18 cellular contexts compared by ENCODE assay signal in genomic region chr20:23080521-23080920, GRCh38. TPM values are rescaled to one million over a fixed set of nuclear protein-coding genes. Genes with fewer than 3 reads are reported as not detected.
DNase-seq lines count a peak whose midpoint lies in the region; ATAC-seq and TF ChIP-seq lines count a peak whose summit lies in the region.
"Had no signal": no experiment of that assay in that cellular context is flagged by ENCODE, and none has a peak within 500 bp of the region (broad histone marks: within the 10 kb centered on the region; RNA-seq: fewer than 3 reads in every experiment).

No MANE protein-coding gene starts in this region.

- TF ChIP-seq CTCF in heart right ventricle (IDR thresholded peaks at IDR 0.05) = no peak
- TF ChIP-seq CTCF in endothelial cell (IDR thresholded peaks at IDR 0.05; ENCODE audit: unreplicated experiment) = no peak
- TF ChIP-seq CTCF in neutrophil (IDR thresholded peaks at IDR 0.05) = peak; percentile 29

- intact Hi-C loops in heart right ventricle (cut with DNase I) = loop anchor here in 2 of 10 donors (5.0 kb wide), 3 partner anchors 52 to 97 kb away; no protein-coding TSS in a partner anchor
- intact Hi-C loops in cardiac septum (cut with DNase I) = no loop called here

- no peaks in the 10 kb centered on the region for H3K9me3 Mint-ChIP-seq in endothelial cell (ENCODE audit: unreplicated experiment)
- no peaks in the 10 kb centered on the region for H3K9me3 Mint-ChIP-seq in stimulated activated naive B cell treated with anti-CD40 and anti-IgM and Interleukin-4, amounts not matched to agents 10 μg/mL and 1 μg/mL and 100 μg/mL, for 72 hours

- no peaks in the 10 kb centered on the region for H3K27me3 ChIP-seq in heart right ventricle
- no peaks in the 10 kb centered on the region for H3K27me3 ChIP-seq in neutrophil

- peak overlapping the region; percentile 36 for H3K27ac Mint-ChIP-seq in endothelial cell (ENCODE audit: unreplicated experiment)
- H3K27ac Mint-ChIP-seq in stimulated activated naive B cell treated with anti-CD40 and anti-IgM and Interleukin-4, amounts not matched to agents 10 μg/mL and 1 μg/mL and 100 μg/mL, for 72 hours = no peak overlapping the region

- H3K9me3 ChIP-seq in heart right ventricle (no peaks in the 10 kb centered on the region), neutrophil (no peaks in the 10 kb centered on the region)
- H3K9me3 ChIP-seq: A549 had no signal

- ATAC-seq in heart right ventricle (no peak), HG03460 (IDR thresholded peaks at IDR 0.05; ENCODE audit: unreplicated experiment) (no peak)
- ATAC-seq in stimulated activated naive B cell treated with anti-CD40 and anti-IgM and Interleukin-4, amounts not matched to agents 10 μg/mL and 1 μg/mL and 100 μg/mL, for 72 hours (replicated peaks) = no peak
- ATAC-seq: A549 had no signal

- H3K36me3 ChIP-seq in heart right ventricle = peaks cover 0 to 39% (median 0%) of the 10 kb centered on the region in 9 donors
- H3K36me3 ChIP-seq in neutrophil = peaks cover 48% of the 10 kb centered on the region

- H3K27ac ChIP-seq in heart right ventricle = peak overlapping the region in 6 of 10 donors; percentile 20 to 99 (median 96)
- H3K27ac ChIP-seq in neutrophil = peak overlapping the region; percentile 99
- H3K27ac ChIP-seq: A549, C4-2B had no signal

- peaks cover 61% of the 10 kb centered on the region for H3K4me1 Mint-ChIP-seq in endothelial cell (ENCODE audit: unreplicated experiment)
- no peaks in the 10 kb centered on the region for H3K4me1 Mint-ChIP-seq in stimulated activated naive B cell treated with anti-CD40 and anti-IgM and Interleukin-4, amounts not matched to agents 10 μg/mL and 1 μg/mL and 100 μg/mL, for 72 hours

- DNase-seq in heart right ventricle (no peak), cardiac septum (ENCODE audit: low spot score) (no peak), MV-4-11 (lab: John Stamatoyannopoulos, UW) (peak; percentile 89), endothelial cell (ENCODE audit: low spot score) (no peak), NCI-H2171 treated with DMSO at 0.1 percent for 48 hours (lab: John Stamatoyannopoulos, UW) (no peak)
- no peak for DNase-seq in stimulated activated naive B cell treated with anti-CD40 and anti-IgM and Interleukin-4, amounts not matched to agents 10 μg/mL and 1 μg/mL and 100 μg/mL, for 72 hours
- DNase-seq: GOT3, Karpas-422, MM.1S, NCI-H1417 treated with DMSO at 0.1 percent for 48 hours, NCI-H1930, NCI-H446, NCI-H69, SIG-M5 had no signal

- peaks cover 0 to 60% (median 37%) of the 10 kb centered on the region in 9 donors for H3K4me1 ChIP-seq in heart right ventricle
- H3K4me1 ChIP-seq in neutrophil (ENCODE audit: control insufficient read depth in 1 of 2, insufficient read depth in 1 of 2, low read depth in 1 of 2, low read length in 1 of 2) = peaks cover 57 to 65% of the 10 kb centered on the region in 2 experiments
- H3K4me1 ChIP-seq: A549 had no signal

- WGBS in heart right ventricle, 2 donors = 71 to 73% methylated on average over 10 of the region's 10 CpGs

- peaks cover 10% of the 10 kb centered on the region for H3K36me3 Mint-ChIP-seq in endothelial cell (ENCODE audit: low read depth, unreplicated experiment)
- no peaks in the 10 kb centered on the region for H3K36me3 Mint-ChIP-seq in stimulated activated naive B cell treated with anti-CD40 and anti-IgM and Interleukin-4, amounts not matched to agents 10 μg/mL and 1 μg/mL and 100 μg/mL, for 72 hours

- H3K27me3 Mint-ChIP-seq in endothelial cell (ENCODE audit: unreplicated experiment) = peaks cover 6% of the 10 kb centered on the region
- peaks cover 4 to 12% of the 10 kb centered on the region in 2 donors for H3K27me3 Mint-ChIP-seq in stimulated activated naive B cell treated with anti-CD40 and anti-IgM and Interleukin-4, amounts not matched to agents 10 μg/mL and 1 μg/mL and 100 μg/mL, for 72 hours

- H3K4me3 ChIP-seq in heart right ventricle (peak overlapping the region in 3 of 10 donors; percentile 20 to 59 (median 51)), neutrophil (ENCODE audit: low read depth in 1 of 2, low read length in 1 of 2) (peak overlapping the region; percentile 85 to 90)
- H3K4me3 ChIP-seq: A549 had no signal

- H3K4me3 Mint-ChIP-seq in endothelial cell (ENCODE audit: unreplicated experiment) = peak overlapping the region; percentile 71
- no peak overlapping the region for H3K4me3 Mint-ChIP-seq in stimulated activated naive B cell treated with anti-CD40 and anti-IgM and Interleukin-4, amounts not matched to agents 10 μg/mL and 1 μg/mL and 100 μg/mL, for 72 hours

RNA-seq across cellular contexts. Expression of gene CD93, which starts 5.6 kb away (rescaled TPM):
- 10 to 100 TPM; 29.6 to 85.0 (median 40.0) TPM for total RNA-seq in heart right ventricle
- 10 to 100 TPM; 12.7 to 24.9 TPM for polyA plus RNA-seq in heart right ventricle
- 40.3 TPM for total RNA-seq in cardiac septum
- total RNA-seq in endothelial cell (ENCODE audit: unreplicated experiment) = 139 TPM
- polyA plus RNA-seq: A549 had no signal

RNA-seq across cellular contexts. Expression of gene THBD, which starts 31.0 kb away (rescaled TPM):
- total RNA-seq in heart right ventricle (10 to 100 TPM; 11.1 to 61.0 (median 17.4) TPM), cardiac septum (27.0 TPM), endothelial cell (ENCODE audit: unreplicated experiment) (90.4 TPM)
- 10 to 100 TPM; 12.0 to 20.6 TPM for polyA plus RNA-seq in heart right ventricle

RNA-seq across cellular contexts. Expression of gene SSTR4, which starts 45.4 kb away (rescaled TPM):
- not detected for total RNA-seq in heart right ventricle
- not detected for polyA plus RNA-seq in heart right ventricle
- not detected for total RNA-seq in cardiac septum
- not detected for total RNA-seq in endothelial cell (ENCODE audit: unreplicated experiment)
